In genomic region chr18:76524900-76525698, GRCh38 we compare ENCODE assay signal across 8 cellular contexts. TPM values are rescaled to one million over a fixed set of nuclear protein-coding genes. Genes with fewer than 3 reads are reported as not detected.
DNase-seq lines count a peak whose midpoint lies in the region; ATAC-seq, FAIRE-seq and TF ChIP-seq lines count a peak whose summit lies in the region.

No MANE protein-coding gene starts in this region.

- no peak for TF ChIP-seq CTCF in GM12878 (IDR thresholded peaks at IDR 0.05 in 2 of 3, conservative IDR thresholded peaks at IDR 0.05 in 1 of 3; ENCODE audit: control insufficient read depth in 2 of 3, extremely low read depth in 1 of 3, insufficient read depth in 1 of 3, low read depth in 3 of 3, low read length in 3 of 3)

- H3K36me3 Mint-ChIP-seq in immature natural killer cell: no peaks in the 10 kb centered on the region
- no peaks in the 10 kb centered on the region for H3K36me3 Mint-ChIP-seq in stimulated activated naive B cell treated with anti-CD40 and anti-IgM and Interleukin-4, amounts not matched to agents 10 μg/mL and 1 μg/mL and 100 μg/mL, for 72 hours
- H3K36me3 Mint-ChIP-seq in activated CD4-positive, alpha-beta memory T cell treated with anti-CD3 and anti-CD28 coated beads, Interleukin-2, amount 10 ng/mL, durations not matched to agents 7 days and 5 days (ENCODE audit: low read depth): no peaks in the 10 kb centered on the region

- no peak for FAIRE-seq in GM12878 (lab: Jason Lieb, UNC)

- in situ Hi-C loops in GM12878 (cut with MboI): no loop called here

- ATAC-seq in GM12878: no peak
- ATAC-seq in stimulated activated naive B cell treated with anti-CD40 and anti-IgM and Interleukin-4, amounts not matched to agents 10 μg/mL and 1 μg/mL and 100 μg/mL, for 72 hours (replicated peaks): peak; percentile 33 to 37

- no peak for TF ChIP-seq EP300 in GM12878 (IDR thresholded peaks at IDR 0.05; ENCODE audit: borderline replicate concordance in 1 of 2, control insufficient read depth in 1 of 2, low read depth in 2 of 2, low read length in 2 of 2)

- CTCF ChIA-PET in GM12878 (lab: Yijun Ruan, JAX): no interaction called here
- CTCF ChIA-PET in activated CD4-positive, alpha-beta memory T cell treated with anti-CD3 and anti-CD28 coated beads, Interleukin-2, amount 10 ng/mL, durations not matched to agents 7 days and 5 days (lab: Charles Lee): no interaction called here

- RAD21 ChIA-PET in GM12878 (lab: Charles Lee; ENCODE audit: unreplicated experiment): no interaction called here

- WGBS in GM12878 (ENCODE audit: insufficient coverage, insufficient replicate concordance, low lambda C conversion rate, missing lambda C conversion rate): 56% methylated on average over 20 of the region's 20 CpGs

- H3K9me3 Mint-ChIP-seq in immature natural killer cell: no peaks in the 10 kb centered on the region
- H3K9me3 Mint-ChIP-seq in stimulated activated naive B cell treated with anti-CD40 and anti-IgM and Interleukin-4, amounts not matched to agents 10 μg/mL and 1 μg/mL and 100 μg/mL, for 72 hours: no peaks in the 10 kb centered on the region
- no peaks in the 10 kb centered on the region for H3K9me3 Mint-ChIP-seq in activated CD4-positive, alpha-beta memory T cell treated with anti-CD3 and anti-CD28 coated beads, Interleukin-2, amount 10 ng/mL, durations not matched to agents 7 days and 5 days

- no TSS peak for BruUV-seq in GM12878 (replicated peaks; lab: Mats Ljungman, UMichigan)

- intact Hi-C loops in GM12878 (cut with micrococcal nuclease; ENCODE audit: unreplicated experiment): no loop called here

- no peaks in the 10 kb centered on the region for H3K27me3 ChIP-seq in GM12878 (replicated peaks in 1 of 2; ENCODE audit: control insufficient read depth in 2 of 2, insufficient read depth in 2 of 2, low read length in 1 of 2)

- DNase-seq in NCI-H2029 (lab: John Stamatoyannopoulos, UW): peak; percentile 56
- DNase-seq in GM12878 (ENCODE audit: low read depth, low spot score): no peak
- DNase-seq in immature natural killer cell: peak in 2 of 3 donors; percentile 14
- no peak for DNase-seq in stimulated activated naive B cell treated with anti-CD40 and anti-IgM and Interleukin-4, amounts not matched to agents 10 μg/mL and 1 μg/mL and 100 μg/mL, for 72 hours
- no peak for DNase-seq in activated CD4-positive, alpha-beta memory T cell treated with anti-CD3 and anti-CD28 coated beads, Interleukin-2, amount 10 ng/mL, durations not matched to agents 7 days and 5 days
- DNase-seq in stimulated activated CD4-positive, alpha-beta T cell treated with anti-CD3 and anti-CD28 coated beads, Interleukin-4, amount 100 ng/mL, for 4 hours: no peak
- no peak for DNase-seq in activated naive CD4-positive, alpha-beta T cell (lab: John Stamatoyannopoulos, UW)

- no peaks in the 10 kb centered on the region for H4K20me1 ChIP-seq in GM12878 (ENCODE audit: control insufficient read depth, insufficient read depth)

- peaks cover 25% of the 10 kb centered on the region for H3K4me1 ChIP-seq in ES-I3 (ENCODE audit: insufficient read depth, low read length)
- H3K4me1 ChIP-seq in GM12878 (ENCODE audit: control insufficient read depth, insufficient read depth, low read length): peaks cover 6% of the 10 kb centered on the region; the same call in 1 of the 2 replicates

- H3K9ac ChIP-seq in ES-I3 (ENCODE audit: low read depth, low read length) (peak overlapping the region; percentile 86), GM12878 (ENCODE audit: control insufficient read depth, insufficient read depth, low read length) (no peak overlapping the region)

- H3K27me3 Mint-ChIP-seq in immature natural killer cell (ENCODE audit: low read depth in 3 of 3): peaks cover 5 to 16% (median 11%) of the 10 kb centered on the region in 3 donors
- H3K27me3 Mint-ChIP-seq in stimulated activated naive B cell treated with anti-CD40 and anti-IgM and Interleukin-4, amounts not matched to agents 10 μg/mL and 1 μg/mL and 100 μg/mL, for 72 hours: peaks cover 26 to 40% of the 10 kb centered on the region in 2 donors
- H3K27me3 Mint-ChIP-seq in activated CD4-positive, alpha-beta memory T cell treated with anti-CD3 and anti-CD28 coated beads, Interleukin-2, amount 10 ng/mL, durations not matched to agents 7 days and 5 days: peaks cover 30% of the 10 kb centered on the region

- no peaks in the 10 kb centered on the region; the same call in 1 of the 2 replicates for H3K79me2 ChIP-seq in GM12878 (ENCODE audit: control insufficient read depth, insufficient read depth, low read length)

- H3K9me3 ChIP-seq in ES-I3 (ENCODE audit: control insufficient read depth, insufficient read depth, low read length): no peaks in the 10 kb centered on the region
- H3K9me3 ChIP-seq in GM12878 (replicated peaks; ENCODE audit: control insufficient read depth, insufficient read depth, low read length): no peaks in the 10 kb centered on the region

- POLR2A ChIA-PET in GM12878 (lab: Charles Lee): no interaction called here
- POLR2A ChIA-PET in activated CD4-positive, alpha-beta memory T cell treated with anti-CD3 and anti-CD28 coated beads, Interleukin-2, amount 10 ng/mL, durations not matched to agents 7 days and 5 days (lab: Charles Lee): no interaction called here

- no peak overlapping the region for H3K27ac ChIP-seq in GM12878 (ENCODE audit: control insufficient read depth, insufficient read depth)

- H3K27ac Mint-ChIP-seq in immature natural killer cell: peak overlapping the region in 2 of 6 donors; percentile 4 to 18
- no peak overlapping the region for H3K27ac Mint-ChIP-seq in stimulated activated naive B cell treated with anti-CD40 and anti-IgM and Interleukin-4, amounts not matched to agents 10 μg/mL and 1 μg/mL and 100 μg/mL, for 72 hours
- no peak overlapping the region for H3K27ac Mint-ChIP-seq in activated CD4-positive, alpha-beta memory T cell treated with anti-CD3 and anti-CD28 coated beads, Interleukin-2, amount 10 ng/mL, durations not matched to agents 7 days and 5 days

- peak overlapping the region; percentile 52 for H2AFZ ChIP-seq in GM12878 (ENCODE audit: control insufficient read depth, low read depth, low read length)

- peak overlapping the region; percentile 51; the same call in 1 of the 2 replicates for H3K4me2 ChIP-seq in GM12878 (ENCODE audit: control insufficient read depth, insufficient read depth)

- no peaks in the 10 kb centered on the region for H3K36me3 ChIP-seq in ES-I3 (ENCODE audit: insufficient read depth, low read length)
- no peaks in the 10 kb centered on the region for H3K36me3 ChIP-seq in GM12878 (ENCODE audit: control insufficient read depth in 2 of 2, insufficient read depth in 2 of 2, low read length in 1 of 2)

- peak overlapping the region; percentile 40 to 72 (median 51) for H3K4me3 Mint-ChIP-seq in immature natural killer cell
- peak overlapping the region; percentile 10 to 65 for H3K4me3 Mint-ChIP-seq in stimulated activated naive B cell treated with anti-CD40 and anti-IgM and Interleukin-4, amounts not matched to agents 10 μg/mL and 1 μg/mL and 100 μg/mL, for 72 hours
- H3K4me3 Mint-ChIP-seq in activated CD4-positive, alpha-beta memory T cell treated with anti-CD3 and anti-CD28 coated beads, Interleukin-2, amount 10 ng/mL, durations not matched to agents 7 days and 5 days: no peak overlapping the region

- SMC1A ChIA-PET in GM12878 (lab: Charles Lee; ENCODE audit: uncharacterized antibody, unreplicated experiment): no interaction called here

- no peak for TF ChIP-seq POLR2A in GM12878 (IDR thresholded peaks at IDR 0.05; ENCODE audit: low read depth, low read length)

- peaks cover 10 to 19% of the 10 kb centered on the region in 2 donors for H3K4me1 Mint-ChIP-seq in immature natural killer cell
- peaks cover 13 to 17% of the 10 kb centered on the region in 2 donors for H3K4me1 Mint-ChIP-seq in stimulated activated naive B cell treated with anti-CD40 and anti-IgM and Interleukin-4, amounts not matched to agents 10 μg/mL and 1 μg/mL and 100 μg/mL, for 72 hours
- H3K4me1 Mint-ChIP-seq in activated CD4-positive, alpha-beta memory T cell treated with anti-CD3 and anti-CD28 coated beads, Interleukin-2, amount 10 ng/mL, durations not matched to agents 7 days and 5 days: peaks cover 7% of the 10 kb centered on the region

- TF ChIP-seq RAD21 in GM12878 (IDR thresholded peaks at IDR 0.05; ENCODE audit: insufficient read depth, low read depth, low read length): no peak

- H3K4me3 ChIP-seq in GM12878: no peak overlapping the region

TF ChIP-seq in GM12878, 131 proteins besides CTCF, POLR2A, EP300 and RAD21 (continues in another document):
- TF ChIP-seq NFYA (IDR thresholded peaks at IDR 0.05; ENCODE audit: borderline replicate concordance, low read depth, low read length) (no peak), KDM1A (IDR thresholded peaks at IDR 0.05; ENCODE audit: borderline replicate concordance) (no peak), NRF1 (conservative IDR thresholded peaks at IDR 0.05; ENCODE audit: low read depth, low read length) (no peak), HDAC6 (IDR thresholded peaks at IDR 0.05; ENCODE audit: unreplicated experiment) (no peak), ATF7 (IDR thresholded peaks at IDR 0.05; ENCODE audit: low read depth) (no peak), SIN3A (IDR thresholded peaks at IDR 0.05; ENCODE audit: low read depth, low read length) (no peak), ZNF207 (IDR thresholded peaks at IDR 0.05; ENCODE audit: borderline replicate concordance) (no peak)

RNA-seq across cellular contexts. Expression of gene ZNF516, which starts 30.1 kb away (rescaled TPM):
- total RNA-seq in GM12878 (2013; cell fraction: nucleolus; rRNA removed): 64.3 and 64.4 TPM in 2 replicates
- 9.5 and 12.1 TPM in 2 replicates for total RNA-seq in GM12878 (2014; rRNA removed)
- 6.8 and 6.9 TPM in 2 replicates for total RNA-seq in GM12878 (2014; rRNA removed; fragmentation: Illumina TruSeq; extraction: Trizol)
- 23.8 and 32.0 TPM in 2 replicates for total RNA-seq in GM12878 (2021)
- polyA plus RNA-seq in GM12878 (2011; ENCODE audit: low read depth): 7.3 TPM
- 8.7 and 9.0 TPM in 2 replicates for polyA plus RNA-seq in GM12878 (2011; rRNA removed)
- polyA plus RNA-seq in GM12878 (2011; cell fraction: cytosol; rRNA removed): 5.5 and 6.0 TPM in 2 replicates
- 21.3 and 23.9 TPM in 2 replicates for polyA plus RNA-seq in GM12878 (2011; cell fraction: nucleus; rRNA removed)
- polyA plus RNA-seq in GM12878 (2012): 11.5 and 14.1 TPM in 2 replicates
- polyA plus RNA-seq in GM12878 (2014; fragmentation: Illumina TruSeq; extraction: Trizol): 3.9 and 4.7 TPM in 2 replicates
- polyA plus RNA-seq in GM12878 (2014; fragmentation: Nextera tagmentation; extraction: Ambion mirVana): 1 to 10 TPM; 2.0 to 4.2 TPM
- 9.8 and 10.4 TPM in 2 replicates for polyA plus RNA-seq in GM12878 (2014; rRNA removed)
- polyA plus RNA-seq in GM12878 (2016; fragmentation: Nextera tagmentation; extraction: Ambion mirVana): 1 to 10 TPM; 8.2 to 8.3 TPM
- 6.5 and 11.3 TPM in 2 replicates for polyA minus RNA-seq in GM12878 (2011; rRNA and poly(A)+ RNA removed)
- 6.0 and 11.0 TPM in 2 replicates for polyA minus RNA-seq in GM12878 (2011; cell fraction: cytosol; rRNA and poly(A)+ RNA removed)
- 22.1 and 30.9 TPM in 2 replicates for polyA minus RNA-seq in GM12878 (2011; cell fraction: nucleus; rRNA and poly(A)+ RNA removed)
- 1 to 10 TPM; 1.2 to 6.1 (median 2.0) TPM for polyA plus RNA-seq in immature natural killer cell
- total RNA-seq in activated CD4-positive, alpha-beta memory T cell treated with anti-CD3 and anti-CD28 coated beads, Interleukin-2, amount 10 ng/mL, durations not matched to agents 7 days and 5 days: 1 to 10 TPM; 3.9 to 5.0 TPM

Comparison
In these comparisons a context has a peak if more than half of its experiments do, and no peak if none do; other contexts are left out.
1. DNase-seq: peak in NCI-H2029 (single experiment) and immature natural killer cell (2 of 3); none in GM12878 (single experiment), stimulated activated naive B cell treated with anti-CD40 and anti-IgM and Interleukin-4, amounts not matched to agents 10 μg/mL and 1 μg/mL and 100 μg/mL, for 72 hours (single experiment), activated CD4-positive, alpha-beta memory T cell treated with anti-CD3 and anti-CD28 coated beads, Interleukin-2, amount 10 ng/mL, durations not matched to agents 7 days and 5 days (single experiment), stimulated activated CD4-positive, alpha-beta T cell treated with anti-CD3 and anti-CD28 coated beads, Interleukin-4, amount 100 ng/mL, for 4 hours (0 of 2) and activated naive CD4-positive, alpha-beta T cell (0 of 4).